15 cellular contexts compared by ENCODE assay signal in genomic region chr3:170485294-170485693, GRCh38.
DNase-seq lines count a peak whose midpoint lies in the region; ATAC-seq lines count a peak whose summit lies in the region.
"Had no signal": no experiment of that assay in that cellular context is flagged by ENCODE, and none has a peak within 500 bp of the region (broad histone marks: within the 10 kb centered on the region; RNA-seq: fewer than 3 reads in every experiment).

No MANE protein-coding gene starts in this region.

- ATAC-seq in HG02981 (IDR thresholded peaks at IDR 0.05; ENCODE audit: unreplicated experiment) = no peak
- ATAC-seq: GM23338, HepG2 had no signal

- H3K27ac ChIP-seq in caudate nucleus (ENCODE audit: low read depth, low read length) (peak overlapping the region; percentile 95), substantia nigra (ENCODE audit: low read depth, low read length, poor library complexity, severe bottlenecking) (peak overlapping the region; percentile 99)
- H3K27ac ChIP-seq: C4-2B had no signal

- DNase-seq in M059J (ENCODE audit: low read depth) (peak; percentile 53), caudate nucleus (lab: John Stamatoyannopoulos, UW) (peak in 5 of 61 donors; percentile 33 to 63 (median 55)), fibroblast of peridontal ligament (ENCODE audit: extremely low read depth) (peak; percentile 39), substantia nigra (lab: John Stamatoyannopoulos, UW) (peak in 3 of 49 donors; percentile 53 to 80 (median 67)), NCI-H345 (lab: John Stamatoyannopoulos, UW) (no peak), NCI-H526 (lab: John Stamatoyannopoulos, UW) (no peak)
- DNase-seq: BE2C; CD4-positive, alpha-beta memory T cell; DMS79; EL; H9 had no signal

Comparison
In these comparisons a context has a peak if more than half of its experiments do, and no peak if none do; other contexts are left out.
1. DNase-seq: peak in M059J (single experiment) and fibroblast of peridontal ligament (single experiment); none in NCI-H345 (single experiment) and NCI-H526 (0 of 2).